In the genomic region with DNA sequence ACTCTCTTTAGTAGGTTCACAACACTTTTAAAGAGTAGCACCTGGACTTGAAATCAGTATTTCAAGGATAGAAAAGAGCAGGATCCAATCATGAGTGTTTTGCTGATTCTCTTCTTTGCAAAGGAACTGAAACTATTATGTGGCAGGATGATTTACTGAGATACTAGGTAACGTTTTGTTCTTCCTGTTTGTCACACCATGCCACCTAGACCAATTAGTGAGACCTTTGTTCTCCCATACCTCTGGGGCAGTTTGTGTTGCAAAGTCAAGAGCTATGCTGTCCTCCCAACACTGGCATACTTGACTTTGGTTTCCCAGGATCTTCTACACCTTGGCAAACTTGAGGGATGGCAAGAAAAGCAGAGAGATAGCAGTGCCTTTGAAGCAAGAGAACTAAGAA, we compare ENCODE assay signal across 13 cellular contexts. TPM values are rescaled to one million over a fixed set of nuclear protein-coding genes. Genes with fewer than 3 reads are reported as not detected.
A peak's percentile ranks its signal among the peaks of the same experiment; 100 is the strongest.
DNase-seq lines count a peak whose midpoint lies in the region; ATAC-seq and TF ChIP-seq lines count a peak whose summit lies in the region.
"Had no signal": no experiment of that assay in that cellular context is flagged by ENCODE, and none has a peak within 500 bp of the region (broad histone marks: within the 10 kb centered on the region; RNA-seq: fewer than 3 reads in every experiment).

No MANE protein-coding gene starts in this region.

- DNase-seq in activated naive CD8-positive, alpha-beta T cell treated with anti-CD3 and anti-CD28 coated beads, Interleukin-2, amount 10 ng/mL, durations not matched to agents 7 days and 5 days, result no peak
- DNase-seq in dorsolateral prefrontal cortex (no peak), SJCRH30 (no peak), PC-3 (no peak)
- no peak for DNase-seq in stimulated activated CD4-positive, alpha-beta T cell treated with anti-CD3 and anti-CD28 coated beads, Interleukin-1b, Interleukin-23, amount 100 ng/mL, for 48 hours
- DNase-seq: anterior cingulate cortex, DMS 273 treated with DMSO at 0.1 percent for 48 hours, nephron progenitor cell, substantia nigra, WERI-Rb-1 had no signal

- peaks cover 0 to 6% (median 0%) of the 10 kb centered on the region in 45 donors for H3K27me3 ChIP-seq in dorsolateral prefrontal cortex
- peaks cover 6% of the 10 kb centered on the region; the same call in 1 of the 2 replicates for H3K27me3 ChIP-seq in SJCRH30
- peaks cover 23% of the 10 kb centered on the region for H3K27me3 ChIP-seq in PC-3 (ENCODE audit: low read length)

- H3K9me3 ChIP-seq in SJCRH30 (replicated peaks) (no peaks in the 10 kb centered on the region), PC-3 (ENCODE audit: low read length) (no peaks in the 10 kb centered on the region)

- H3K36me3 ChIP-seq in SJCRH30, result no peaks in the 10 kb centered on the region
- H3K36me3 ChIP-seq in PC-3 (ENCODE audit: low read depth, low read length), result no peaks in the 10 kb centered on the region
- H3K36me3 ChIP-seq: WERI-Rb-1 had no signal

- H3K79me2 ChIP-seq in PC-3 (ENCODE audit: low read length), result no peaks in the 10 kb centered on the region

- H3K4me3 ChIP-seq in dorsolateral prefrontal cortex (no peak overlapping the region), SJCRH30 (no peak overlapping the region), PC-3 (ENCODE audit: low read length) (no peak overlapping the region)

- no peaks in the 10 kb centered on the region for H3K27me3 Mint-ChIP-seq in activated naive CD8-positive, alpha-beta T cell treated with anti-CD3 and anti-CD28 coated beads, Interleukin-2, amount 10 ng/mL, durations not matched to agents 7 days and 5 days

- H3K27ac ChIP-seq in dorsolateral prefrontal cortex (no peak overlapping the region), SJCRH30 (no peak overlapping the region), PC-3 (ENCODE audit: low read length) (no peak overlapping the region)
- H3K27ac ChIP-seq: WERI-Rb-1 had no signal

- peaks cover 5% of the 10 kb centered on the region for H3K9me3 Mint-ChIP-seq in activated naive CD8-positive, alpha-beta T cell treated with anti-CD3 and anti-CD28 coated beads, Interleukin-2, amount 10 ng/mL, durations not matched to agents 7 days and 5 days
- H3K9me3 Mint-ChIP-seq: nephron progenitor cell had no signal

- peaks cover 17% of the 10 kb centered on the region for H3K36me3 Mint-ChIP-seq in activated naive CD8-positive, alpha-beta T cell treated with anti-CD3 and anti-CD28 coated beads, Interleukin-2, amount 10 ng/mL, durations not matched to agents 7 days and 5 days

- H4K20me1 ChIP-seq in PC-3 (ENCODE audit: low read length), result no peaks in the 10 kb centered on the region

- CTCF ChIA-PET in PC-3 (lab: Charles Lee), result no interaction called here

- peak overlapping the region; percentile 87 for H3K27ac Mint-ChIP-seq in activated naive CD8-positive, alpha-beta T cell treated with anti-CD3 and anti-CD28 coated beads, Interleukin-2, amount 10 ng/mL, durations not matched to agents 7 days and 5 days
- H3K27ac Mint-ChIP-seq: nephron progenitor cell had no signal

- TF ChIP-seq CTCF in dorsolateral prefrontal cortex (IDR thresholded peaks at IDR 0.05 in 54 of 56, conservative IDR thresholded peaks at IDR 0.05 in 2 of 56; ENCODE audit: low read depth in 1 of 56, partially characterized antibody in 56 of 56) (no peak), PC-3 (conservative IDR thresholded peaks at IDR 0.05; ENCODE audit: low read depth, low read length) (no peak)

- ATAC-seq in GM18868 (IDR thresholded peaks at IDR 0.05; ENCODE audit: unreplicated experiment) (peak; percentile 66), GM21576 (IDR thresholded peaks at IDR 0.05; ENCODE audit: unreplicated experiment) (peak; percentile 64), HG03342 (IDR thresholded peaks at IDR 0.05; ENCODE audit: unreplicated experiment) (peak; percentile 75), PC-3 (no peak)
- ATAC-seq in activated naive CD8-positive, alpha-beta T cell treated with anti-CD3 and anti-CD28 coated beads, Interleukin-2, amount 10 ng/mL, durations not matched to agents 7 days and 5 days (ENCODE audit: low read depth), result peak; percentile 61

- no peaks in the 10 kb centered on the region for H3K9me2 ChIP-seq in PC-3 (replicated peaks; ENCODE audit: low read length)

- H3K9ac ChIP-seq in PC-3 (ENCODE audit: low read length), result no peak overlapping the region

- intact Hi-C loops in dorsolateral prefrontal cortex (cut with DNase I), result no loop called here
- intact Hi-C loops in PC-3 (cut with micrococcal nuclease), result loop anchor here (10.0 kb wide), 1 partner anchor 131 kb away; no protein-coding TSS in a partner anchor

- POLR2A ChIA-PET in activated naive CD8-positive, alpha-beta T cell treated with anti-CD3 and anti-CD28 coated beads, Interleukin-2, amount 10 ng/mL, durations not matched to agents 7 days and 5 days (lab: Charles Lee), result interaction anchor here (1.1 to 2.3 kb wide), 4 partner anchors 20 to 374 kb away, joined by 3 to 10 read pairs (median 3); no protein-coding TSS in a partner anchor
- POLR2A ChIA-PET in PC-3 (lab: Charles Lee; ENCODE audit: unreplicated experiment), result no interaction called here

- peaks cover 31% of the 10 kb centered on the region for H3K4me1 Mint-ChIP-seq in activated naive CD8-positive, alpha-beta T cell treated with anti-CD3 and anti-CD28 coated beads, Interleukin-2, amount 10 ng/mL, durations not matched to agents 7 days and 5 days
- H3K4me1 Mint-ChIP-seq: nephron progenitor cell had no signal

- peak overlapping the region; percentile 36 for H3K4me3 Mint-ChIP-seq in activated naive CD8-positive, alpha-beta T cell treated with anti-CD3 and anti-CD28 coated beads, Interleukin-2, amount 10 ng/mL, durations not matched to agents 7 days and 5 days
- H3K4me3 Mint-ChIP-seq: nephron progenitor cell had no signal

- H3K4me1 ChIP-seq in SJCRH30 (no peaks in the 10 kb centered on the region), PC-3 (ENCODE audit: insufficient read depth, low read length) (no peaks in the 10 kb centered on the region)

- no peak overlapping the region for H2AFZ ChIP-seq in PC-3 (ENCODE audit: low read length)

- no TSS peak for BruUV-seq in PC-3 (replicated peaks; lab: Mats Ljungman, UMichigan)

- no peaks in the 10 kb centered on the region for H3F3A ChIP-seq in PC-3 (ENCODE audit: low read length, unreplicated experiment)

- H3K4me2 ChIP-seq in PC-3 (ENCODE audit: low read length), result no peak overlapping the region

RNA-seq across cellular contexts. Expression of a gene that starts 43.4 kb away (rescaled TPM):
- total RNA-seq in activated naive CD8-positive, alpha-beta T cell treated with anti-CD3 and anti-CD28 coated beads, Interleukin-2, amount 10 ng/mL, durations not matched to agents 7 days and 5 days, result not detected
- total RNA-seq in dorsolateral prefrontal cortex, result under 1 TPM in 56 of 120 experiments, not detected in 64; 0.17 to 0.83 (median 0.37) TPM
- total RNA-seq in SJCRH30 (2014; rRNA removed; shearing (Covaris generic)), result not detected in 2 replicates
- 0.07 TPM in 1 of 2 replicates, not detected in the other for total RNA-seq in PC-3 (2014; rRNA removed)
